In the genomic region with DNA sequence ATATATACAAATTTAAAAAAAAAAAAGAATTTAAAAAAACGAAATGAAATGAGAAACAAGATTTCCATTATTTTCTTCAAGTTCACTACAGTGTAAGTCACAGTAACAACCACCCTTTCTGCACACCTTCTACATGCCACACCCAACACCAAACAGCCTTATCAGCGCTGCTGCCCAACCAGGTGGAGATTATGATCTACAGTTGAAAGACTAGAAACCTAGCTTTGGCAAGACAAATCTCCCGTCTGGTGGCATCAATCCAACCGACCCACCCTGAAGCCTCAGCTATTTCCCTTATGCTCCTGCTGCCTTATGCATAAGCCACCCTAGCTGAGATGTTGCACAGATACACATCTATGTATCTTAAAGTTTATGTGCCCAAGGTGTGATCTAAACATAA, we compare ENCODE assay signal across 17 cellular contexts.
DNase-seq lines count a peak whose midpoint lies in the region; ATAC-seq, FAIRE-seq and TF ChIP-seq lines count a peak whose summit lies in the region.
"Had no signal": no experiment of that assay in that cellular context is flagged by ENCODE, and none has a peak within 500 bp of the region (broad histone marks: within the 10 kb centered on the region; RNA-seq: fewer than 3 reads in every experiment).

No MANE protein-coding gene starts in this region.

- H3K4me2 ChIP-seq in HepG2 (ENCODE audit: low read depth, low read length): no peak overlapping the region
- H3K4me2 ChIP-seq: A549 had no signal

- no peak overlapping the region for H3K4me3 ChIP-seq in colonic mucosa
- no peak overlapping the region for H3K4me3 ChIP-seq in mucosa of rectum (ENCODE audit: low read length in 2 of 2)
- no peak overlapping the region for H3K4me3 ChIP-seq in HepG2 (replicated peaks in 1 of 3; ENCODE audit: insufficient read depth in 1 of 3, low read depth in 2 of 3, low read length in 3 of 3)
- H3K4me3 ChIP-seq: A549 had no signal

- H3K27ac ChIP-seq in colonic mucosa (no peak overlapping the region), mucosa of rectum (ENCODE audit: low read depth in 2 of 2, low read length in 2 of 2) (peak overlapping the region; percentile 29 to 61), HepG2 (ENCODE audit: extremely low read length, insufficient read depth, low read length) (no peak overlapping the region)
- H3K27ac ChIP-seq: A549 had no signal

- CTCF ChIA-PET in HepG2 (lab: Yijun Ruan, JAX; ENCODE audit: low intra/inter-chr PET ratio, low total read pairs): no interaction called here

- BruUV-seq in HepG2 (replicated peaks; lab: Mats Ljungman, UMichigan): no TSS peak

- in situ Hi-C loops in HepG2 (cut with HindIII; ENCODE audit: extremely low pct_ligation_motif_present, low pct_unique_long_range_greater_than_20kb): no loop called here

- H3K9me3 ChIP-seq in colonic mucosa (no peaks in the 10 kb centered on the region), mucosa of rectum (ENCODE audit: control insufficient read depth in 2 of 2, low read length in 2 of 2) (no peaks in the 10 kb centered on the region), HepG2 (ENCODE audit: low read length) (no peaks in the 10 kb centered on the region)
- H3K9me3 ChIP-seq: A549, Caco-2 had no signal

- POLR2A ChIA-PET in HepG2 (lab: Yijun Ruan, JAX): no interaction called here

- no peak overlapping the region for H2AFZ ChIP-seq in HepG2 (ENCODE audit: low read length)

- H3K4me1 ChIP-seq in colonic mucosa: peaks cover 5% of the 10 kb centered on the region
- H3K4me1 ChIP-seq in mucosa of rectum (ENCODE audit: control insufficient read depth in 2 of 2, insufficient read depth in 2 of 2, low read length in 2 of 2): peaks cover 22 to 31% of the 10 kb centered on the region in 2 donors
- peaks cover 30% of the 10 kb centered on the region for H3K4me1 ChIP-seq in HepG2 (ENCODE audit: insufficient read depth, low read length)

- DNase-seq in HT-29 (ENCODE audit: low spot score): peak; percentile 53
- peak; percentile 36 to 38 for DNase-seq in NCI-H526 (lab: John Stamatoyannopoulos, UW)
- DNase-seq in colonic mucosa: peak; percentile 89
- DNase-seq in stimulated activated CD8-positive, alpha-beta memory T cell treated with anti-CD3 and anti-CD28 coated beads, Interleukin-4, amount 100 ng/mL, for 48 hours: no peak
- no peak for DNase-seq in AG08395 (ENCODE audit: low spot score)
- DNase-seq in HepG2 (ENCODE audit: low spot score): no peak
- DNase-seq: Caco-2; CD8-positive, alpha-beta T cell; DMS 273 treated with DMSO at 0.1 percent for 48 hours; GOT3; H9; IMR-90; KG1 had no signal

- intact Hi-C loops in colonic mucosa (cut with DNase I): no loop called here
- intact Hi-C loops in HepG2 (cut with micrococcal nuclease; ENCODE audit: unreplicated experiment): no loop called here

- ATAC-seq in HG03439 (IDR thresholded peaks at IDR 0.05; ENCODE audit: unreplicated experiment) (no peak), HepG2 (no peak)
- ATAC-seq: A549; CD8-positive, alpha-beta T cell had no signal

- WGBS in HepG2 (ENCODE audit: low lambda C conversion rate): 91% methylated on average over 4 of the region's 4 CpGs

- no peaks in the 10 kb centered on the region for H4K20me1 ChIP-seq in HepG2 (ENCODE audit: insufficient read depth, low read length)

- no peak for TF ChIP-seq CTCF in colonic mucosa (IDR thresholded peaks at IDR 0.05)
- no peak for TF ChIP-seq CTCF in HepG2 (CRISPR knock-in tag; IDR thresholded peaks at IDR 0.05)

- H3K36me3 ChIP-seq in colonic mucosa: no peaks in the 10 kb centered on the region
- peaks cover 0 to 8% of the 10 kb centered on the region in 2 donors for H3K36me3 ChIP-seq in mucosa of rectum (ENCODE audit: control insufficient read depth in 2 of 2, insufficient read depth in 2 of 2, low read length in 2 of 2)
- peaks cover 3 to 11% of the 10 kb centered on the region in 2 experiments for H3K36me3 ChIP-seq in HepG2 (replicated peaks in 1 of 2; ENCODE audit: control insufficient read depth in 1 of 2, insufficient read depth in 2 of 2, low read length in 2 of 2)

- H3K79me2 ChIP-seq in HepG2 (ENCODE audit: insufficient read depth, low read length): no peaks in the 10 kb centered on the region

- TF ChIP-seq EP300 in HepG2 (IDR thresholded peaks at IDR 0.05; ENCODE audit: low read depth in 2 of 2, low read length in 2 of 2): no peak
- no peak for TF ChIP-seq EP300 in HepG2 (CRISPR knock-in tag; IDR thresholded peaks at IDR 0.05; ENCODE audit: borderline replicate concordance)

- no peak for TF ChIP-seq POLR2A in HepG2 (IDR thresholded peaks at IDR 0.05; ENCODE audit: insufficient read depth in 1 of 2, low read depth in 2 of 2, low read length in 2 of 2)

- H3K27me3 ChIP-seq in colonic mucosa (no peaks in the 10 kb centered on the region), mucosa of rectum (ENCODE audit: control insufficient read depth in 2 of 2, insufficient read depth in 2 of 2, low read length in 2 of 2) (no peaks in the 10 kb centered on the region), HepG2 (ENCODE audit: control insufficient read depth in 1 of 2, insufficient read depth in 2 of 2, low read length in 2 of 2) (no peaks in the 10 kb centered on the region)

- H3K9ac ChIP-seq in colonic mucosa (ENCODE audit: low read depth in 2 of 2, low read length in 2 of 2) (no peak overlapping the region), mucosa of rectum (ENCODE audit: low read depth in 1 of 2, low read length in 2 of 2) (no peak overlapping the region), HepG2 (ENCODE audit: insufficient read depth, low read depth, low read length) (no peak overlapping the region)

- no peak for TF ChIP-seq RAD21 in HepG2 (CRISPR knock-in tag; IDR thresholded peaks at IDR 0.05)

- FAIRE-seq in HepG2 (lab: Jason Lieb, UNC): no peak
- FAIRE-seq: A549, GM18507 had no signal

TF ChIP-seq in HepG2, 621 proteins besides CTCF, POLR2A, EP300 and RAD21:
- TF ChIP-seq, protein P1, sequence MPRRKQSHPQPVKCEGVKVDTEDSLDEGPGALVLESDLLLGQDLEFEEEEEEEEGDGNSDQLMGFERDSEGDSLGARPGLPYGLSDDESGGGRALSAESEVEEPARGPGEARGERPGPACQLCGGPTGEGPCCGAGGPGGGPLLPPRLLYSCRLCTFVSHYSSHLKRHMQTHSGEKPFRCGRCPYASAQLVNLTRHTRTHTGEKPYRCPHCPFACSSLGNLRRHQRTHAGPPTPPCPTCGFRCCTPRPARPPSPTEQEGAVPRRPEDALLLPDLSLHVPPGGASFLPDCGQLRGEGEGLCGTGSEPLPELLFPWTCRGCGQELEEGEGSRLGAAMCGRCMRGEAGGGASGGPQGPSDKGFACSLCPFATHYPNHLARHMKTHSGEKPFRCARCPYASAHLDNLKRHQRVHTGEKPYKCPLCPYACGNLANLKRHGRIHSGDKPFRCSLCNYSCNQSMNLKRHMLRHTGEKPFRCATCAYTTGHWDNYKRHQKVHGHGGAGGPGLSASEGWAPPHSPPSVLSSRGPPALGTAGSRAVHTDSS (CRISPR knock-in tag; conservative IDR thresholded peaks at IDR 0.05): no peak
- TF ChIP-seq, protein P2, sequence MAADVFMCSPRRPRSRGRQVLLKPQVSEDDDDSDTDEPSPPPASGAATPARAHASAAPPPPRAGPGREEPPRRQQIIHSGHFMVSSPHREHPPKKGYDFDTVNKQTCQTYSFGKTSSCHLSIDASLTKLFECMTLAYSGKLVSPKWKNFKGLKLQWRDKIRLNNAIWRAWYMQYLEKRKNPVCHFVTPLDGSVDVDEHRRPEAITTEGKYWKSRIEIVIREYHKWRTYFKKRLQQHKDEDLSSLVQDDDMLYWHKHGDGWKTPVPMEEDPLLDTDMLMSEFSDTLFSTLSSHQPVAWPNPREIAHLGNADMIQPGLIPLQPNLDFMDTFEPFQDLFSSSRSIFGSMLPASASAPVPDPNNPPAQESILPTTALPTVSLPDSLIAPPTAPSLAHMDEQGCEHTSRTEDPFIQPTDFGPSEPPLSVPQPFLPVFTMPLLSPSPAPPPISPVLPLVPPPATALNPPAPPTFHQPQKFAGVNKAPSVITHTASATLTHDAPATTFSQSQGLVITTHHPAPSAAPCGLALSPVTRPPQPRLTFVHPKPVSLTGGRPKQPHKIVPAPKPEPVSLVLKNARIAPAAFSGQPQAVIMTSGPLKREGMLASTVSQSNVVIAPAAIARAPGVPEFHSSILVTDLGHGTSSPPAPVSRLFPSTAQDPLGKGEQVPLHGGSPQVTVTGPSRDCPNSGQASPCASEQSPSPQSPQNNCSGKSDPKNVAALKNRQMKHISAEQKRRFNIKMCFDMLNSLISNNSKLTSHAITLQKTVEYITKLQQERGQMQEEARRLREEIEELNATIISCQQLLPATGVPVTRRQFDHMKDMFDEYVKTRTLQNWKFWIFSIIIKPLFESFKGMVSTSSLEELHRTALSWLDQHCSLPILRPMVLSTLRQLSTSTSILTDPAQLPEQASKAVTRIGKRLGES (CRISPR knock-in tag; IDR thresholded peaks at IDR 0.05; ENCODE audit: borderline replicate concordance): no peak
- no peak for TF ChIP-seq AGO2 (optimal IDR thresholded peaks at IDR 0.05; ENCODE audit: low read depth, low read length)

Comparison
In these comparisons a context has a peak if more than half of its experiments do, and no peak if none do; other contexts are left out.
1. DNase-seq: peak in HT-29 (single experiment), NCI-H526 (2 of 2) and colonic mucosa (single experiment); none in stimulated activated CD8-positive, alpha-beta memory T cell treated with anti-CD3 and anti-CD28 coated beads, Interleukin-4, amount 100 ng/mL, for 48 hours (single experiment), AG08395 (single experiment) and HepG2 (single experiment).
2. H3K27ac ChIP-seq: peak in mucosa of rectum (2 of 2); none in colonic mucosa (single experiment) and HepG2 (single experiment).